ENCODE assay signal across 16 cellular contexts in the genomic region with DNA sequence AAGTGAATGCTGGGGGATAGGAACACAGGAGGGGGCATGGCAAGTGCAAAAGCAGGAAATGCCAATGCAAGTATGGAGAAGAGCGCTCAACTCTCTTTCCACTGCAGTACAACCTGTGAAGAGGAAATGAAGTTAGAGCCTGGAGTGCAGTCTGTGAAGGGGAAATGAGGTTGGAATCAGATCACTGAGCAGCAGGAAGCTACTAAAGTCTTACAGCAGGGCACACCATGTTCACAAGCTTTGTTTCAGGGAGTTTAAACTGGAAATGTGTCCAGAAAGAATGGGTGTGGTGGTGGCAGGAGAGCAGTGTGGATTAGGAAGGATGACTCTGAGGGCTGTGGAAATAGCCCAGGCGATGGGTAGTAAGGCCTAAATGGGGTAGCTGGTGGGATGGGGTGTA. TPM values are rescaled to one million over a fixed set of nuclear protein-coding genes. Genes with fewer than 3 reads are reported as not detected.
A peak's percentile ranks its signal among the peaks of the same experiment; 100 is the strongest.
DNase-seq lines count a peak whose midpoint lies in the region; ATAC-seq and TF ChIP-seq lines count a peak whose summit lies in the region.
"Had no signal": no experiment of that assay in that cellular context is flagged by ENCODE, and none has a peak within 500 bp of the region (broad histone marks: within the 10 kb centered on the region; RNA-seq: fewer than 3 reads in every experiment).

No MANE protein-coding gene starts in this region.

- H3K9me3 ChIP-seq in mesenchymal stem cell (ENCODE audit: control insufficient read depth, low read length), result no peaks in the 10 kb centered on the region
- H3K9me3 ChIP-seq in upper lobe of left lung, result no peaks in the 10 kb centered on the region

- peaks cover 9% of the 10 kb centered on the region for H3K79me1 ChIP-seq in mesenchymal stem cell (replicated peaks; ENCODE audit: low read length, poor library complexity, severe bottlenecking)

- no peak overlapping the region for H2BK120ac ChIP-seq in mesenchymal stem cell (ENCODE audit: low read depth, low read length)

- no peak overlapping the region for H3K4me2 ChIP-seq in mesenchymal stem cell (ENCODE audit: low read length, poor library complexity, severe bottlenecking)

- H3K23ac ChIP-seq in mesenchymal stem cell (ENCODE audit: low read length in 2 of 2), result no peak overlapping the region

- H4K8ac ChIP-seq in mesenchymal stem cell (ENCODE audit: low read length), result no peak overlapping the region

- H3K27me3 ChIP-seq in mesenchymal stem cell (ENCODE audit: control insufficient read depth in 1 of 2, insufficient read depth in 1 of 2, low read length in 2 of 2), result no peaks in the 10 kb centered on the region
- no peaks in the 10 kb centered on the region for H3K27me3 ChIP-seq in upper lobe of left lung

- no peak for ATAC-seq in upper lobe of left lung (ENCODE audit: low FRiP score in 2 of 2)
- ATAC-seq in HG03460 (IDR thresholded peaks at IDR 0.05; ENCODE audit: unreplicated experiment), result no peak
- ATAC-seq in HG02798 (IDR thresholded peaks at IDR 0.05; ENCODE audit: poor library complexity, unreplicated experiment), result no peak
- ATAC-seq: PC-3 had no signal

- peaks cover 7% of the 10 kb centered on the region for H3K4me1 ChIP-seq in mesenchymal stem cell (ENCODE audit: control insufficient read depth, insufficient read depth, low read depth, low read length)
- H3K4me1 ChIP-seq in upper lobe of left lung, result peaks cover 0 to 6% (median 3%) of the 10 kb centered on the region in 4 donors

- H3K9ac ChIP-seq in mesenchymal stem cell (ENCODE audit: low read length), result no peak overlapping the region

- H3K36me3 ChIP-seq in mesenchymal stem cell (ENCODE audit: control insufficient read depth in 1 of 2, insufficient read depth in 2 of 2, low read depth in 1 of 2, low read length in 2 of 2) (peaks cover 0 to 17% of the 10 kb centered on the region in 2 experiments), upper lobe of left lung (peaks cover 0 to 10% (median 5%) of the 10 kb centered on the region in 4 donors)

- DNase-seq in RWPE1 (ENCODE audit: low spot score) (no peak), epithelial cell of prostate (ENCODE audit: low read depth, low spot score) (no peak), mesenchymal stem cell (no peak), upper lobe of left lung (no peak), NCI-H146 (lab: John Stamatoyannopoulos, UW) (no peak)
- DNase-seq: CD8-positive, alpha-beta memory T cell; head of caudate nucleus; NCI-H1048; NCI-H2227 treated with DMSO at 0.1 percent for 48 hours; PC-3; retina; stimulated activated CD4-positive, alpha-beta T cell treated with anti-CD3 and anti-CD28 coated beads, Interleukin-2, amount 100 ng/mL, for 48 hours; stimulated activated naive CD4-positive, alpha-beta T cell treated with Interleukin-2 at 50 U/mL for 16 hours had no signal

- no peak overlapping the region for H3K14ac ChIP-seq in mesenchymal stem cell (ENCODE audit: low read length in 2 of 2)

- CTCF ChIA-PET in RWPE1 (lab: Yijun Ruan, JAX), result no interaction called here

- TF ChIP-seq CTCF in RWPE1 (conservative IDR thresholded peaks at IDR 0.05; ENCODE audit: low read depth) (no peak), upper lobe of left lung (IDR thresholded peaks at IDR 0.05) (no peak)

- WGBS in mesenchymal stem cell, result 95% methylated on average over 2 of the region's 2 CpGs
- WGBS in upper lobe of left lung, 2 donors, result 70 to 77% methylated on average over 2 of the region's 2 CpGs

- H4K91ac ChIP-seq in mesenchymal stem cell (ENCODE audit: low read length), result peak overlapping the region; percentile 32

- peak overlapping the region in 1 of 2 experiments; percentile 40 for H3K18ac ChIP-seq in mesenchymal stem cell (ENCODE audit: low read depth in 1 of 2, low read length in 2 of 2)

- H3K4me3 ChIP-seq in mesenchymal stem cell (ENCODE audit: insufficient read depth in 1 of 2, low read depth in 1 of 2, low read length in 2 of 2), result no peak overlapping the region
- no peak overlapping the region for H3K4me3 ChIP-seq in upper lobe of left lung

- peak in 2 of 4 donors; percentile 45 to 73 for TF ChIP-seq EP300 in upper lobe of left lung (IDR thresholded peaks at IDR 0.05)

- no peak overlapping the region for H3K4ac ChIP-seq in mesenchymal stem cell (ENCODE audit: low read depth in 1 of 2, low read length in 2 of 2)

- H2AK5ac ChIP-seq in mesenchymal stem cell (ENCODE audit: low read length, severe bottlenecking), result peak overlapping the region; percentile 67

- H3K27ac ChIP-seq in RWPE1, result peak overlapping the region; percentile 66
- peak overlapping the region; percentile 43 for H3K27ac ChIP-seq in epithelial cell of prostate
- H3K27ac ChIP-seq in mesenchymal stem cell (ENCODE audit: low read length, poor library complexity, severe bottlenecking), result peak overlapping the region; percentile 71
- H3K27ac ChIP-seq in upper lobe of left lung, result peak overlapping the region; percentile 25 to 75 (median 48)

- H2BK12ac ChIP-seq in mesenchymal stem cell (ENCODE audit: low read length in 2 of 2), result no peak overlapping the region

- no peak overlapping the region for H2BK5ac ChIP-seq in mesenchymal stem cell (ENCODE audit: low read depth, low read length, poor library complexity, severe bottlenecking)

- no peak overlapping the region for H2BK15ac ChIP-seq in mesenchymal stem cell (ENCODE audit: low read depth, poor library complexity, severe bottlenecking)

- POLR2A ChIA-PET in RWPE1 (lab: Yijun Ruan, JAX; ENCODE audit: low non-redundant PET), result interaction anchor here (0.7 kb wide), 1 partner anchor 9 kb away, joined by 4 read pairs; no protein-coding TSS in a partner anchor

- TF ChIP-seq POLR2A in upper lobe of left lung (IDR thresholded peaks at IDR 0.05), result no peak

- no peak overlapping the region for H2AFZ ChIP-seq in mesenchymal stem cell (ENCODE audit: low read depth, low read length)

RNA-seq across cellular contexts. Expression of a gene that starts 15.4 kb away (rescaled TPM):
- 0.48 TPM for polyA plus RNA-seq in mesenchymal stem cell (2013, experiment 1 of 2)
- 0.42 TPM for polyA plus RNA-seq in mesenchymal stem cell (2013, experiment 2 of 2)
- total RNA-seq in upper lobe of left lung, result 10 to 100 TPM in 3 of 6 donors, 1 to 10 TPM in 3; 4.3 to 13.6 (median 10.0) TPM
- total RNA-seq: mononuclear cell had no signal
- polyA plus RNA-seq: CD8-positive, alpha-beta memory T cell had no signal

RNA-seq across cellular contexts. Expression of a gene that starts 45.5 kb away (rescaled TPM):
- 211 TPM for polyA plus RNA-seq in mesenchymal stem cell (2013, experiment 1 of 2)
- 208 TPM for polyA plus RNA-seq in mesenchymal stem cell (2013, experiment 2 of 2)
- 100 to 1,000 TPM; 153 to 215 (median 202) TPM for total RNA-seq in upper lobe of left lung
